Comparison of ENCODE assay signal across 1 cellular context in the genomic region with DNA sequence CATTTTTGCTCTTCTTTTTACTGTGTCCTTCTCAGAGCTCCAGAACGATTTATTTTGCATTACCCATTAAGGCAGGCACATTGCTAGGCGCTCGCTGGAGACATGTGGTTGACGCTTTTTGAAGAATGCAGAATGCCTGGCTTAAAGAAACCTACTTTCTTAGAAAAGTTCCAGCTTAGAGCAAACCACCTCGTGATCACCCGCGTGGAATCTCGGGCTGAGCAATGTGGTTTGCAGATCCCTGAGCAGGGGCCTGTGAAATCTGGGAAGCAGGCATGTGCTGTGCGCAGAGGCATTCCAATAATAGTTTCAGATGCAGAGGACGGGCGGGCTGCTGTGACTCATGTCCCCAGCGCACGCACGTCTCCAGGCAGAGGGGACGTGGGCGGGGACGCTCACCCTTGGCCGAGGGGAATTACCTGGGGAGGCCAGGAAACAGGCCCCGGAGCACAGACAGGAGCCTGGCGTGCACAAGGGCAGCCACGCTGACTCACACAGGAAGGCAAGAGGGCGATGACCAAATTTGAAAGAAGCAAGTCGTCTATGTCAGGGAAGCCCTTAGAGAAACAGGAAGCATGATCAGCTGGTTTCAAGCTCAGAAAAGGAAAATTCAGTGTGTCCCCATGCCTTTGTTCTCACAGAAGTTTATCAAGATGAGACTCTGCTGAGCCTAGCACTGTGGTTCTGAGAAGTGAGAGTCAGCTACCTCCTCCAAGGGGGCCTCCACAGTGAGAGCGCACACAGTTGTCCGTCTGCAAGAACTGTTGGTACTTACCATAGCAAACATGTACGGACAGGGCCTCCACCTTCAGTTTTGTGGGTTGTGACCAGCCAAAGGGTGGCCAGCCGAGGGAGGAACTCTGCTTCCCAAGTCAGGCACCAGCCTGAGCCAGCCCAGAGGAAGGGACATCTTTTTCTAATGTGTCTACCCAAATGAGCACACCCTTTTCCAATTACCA.
A peak's percentile ranks its signal among the peaks of the same experiment; 100 is the strongest.
TF ChIP-seq lines count a peak whose summit lies in the region.

No MANE protein-coding gene starts in this region.

TF ChIP-seq in SK-N-SH treated with all-trans-retinoic acid at 6 μM for 48 hours, 23 proteins besides CTCF, POLR2A, EP300 and RAD21 (continued from another document):
- TF ChIP-seq, protein P1, sequence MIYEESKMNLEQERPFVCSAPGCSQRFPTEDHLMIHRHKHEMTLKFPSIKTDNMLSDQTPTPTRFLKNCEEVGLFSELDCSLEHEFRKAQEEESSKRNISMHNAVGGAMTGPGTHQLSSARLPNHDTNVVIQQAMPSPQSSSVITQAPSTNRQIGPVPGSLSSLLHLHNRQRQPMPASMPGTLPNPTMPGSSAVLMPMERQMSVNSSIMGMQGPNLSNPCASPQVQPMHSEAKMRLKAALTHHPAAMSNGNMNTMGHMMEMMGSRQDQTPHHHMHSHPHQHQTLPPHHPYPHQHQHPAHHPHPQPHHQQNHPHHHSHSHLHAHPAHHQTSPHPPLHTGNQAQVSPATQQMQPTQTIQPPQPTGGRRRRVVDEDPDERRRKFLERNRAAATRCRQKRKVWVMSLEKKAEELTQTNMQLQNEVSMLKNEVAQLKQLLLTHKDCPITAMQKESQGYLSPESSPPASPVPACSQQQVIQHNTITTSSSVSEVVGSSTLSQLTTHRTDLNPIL (CRISPR knock-in tag; IDR thresholded peaks at IDR 0.05; ENCODE audit: low read depth): no peak
- TF ChIP-seq ISL1 (CRISPR knock-in tag; IDR thresholded peaks at IDR 0.05) (peak; percentile 56; the same call in 1 of the 2 replicates), OSR1 (CRISPR knock-in tag; IDR thresholded peaks at IDR 0.05) (no peak), ZFP3 (CRISPR knock-in tag; IDR thresholded peaks at IDR 0.05) (peak; percentile 58; the same call in 1 of the 2 replicates), ARNTL (CRISPR knock-in tag; IDR thresholded peaks at IDR 0.05; ENCODE audit: borderline replicate concordance, low read depth) (no peak), BACH2 (CRISPR knock-in tag; IDR thresholded peaks at IDR 0.05; ENCODE audit: borderline replicate concordance) (no peak), GLIS3 (CRISPR knock-in tag; IDR thresholded peaks at IDR 0.05) (no peak), PPARA (CRISPR knock-in tag; IDR thresholded peaks at IDR 0.05; ENCODE audit: borderline replicate concordance) (no peak), TOX (CRISPR knock-in tag; IDR thresholded peaks at IDR 0.05; ENCODE audit: borderline replicate concordance) (no peak)
